10 cellular contexts compared by ENCODE assay signal in the genomic region with DNA sequence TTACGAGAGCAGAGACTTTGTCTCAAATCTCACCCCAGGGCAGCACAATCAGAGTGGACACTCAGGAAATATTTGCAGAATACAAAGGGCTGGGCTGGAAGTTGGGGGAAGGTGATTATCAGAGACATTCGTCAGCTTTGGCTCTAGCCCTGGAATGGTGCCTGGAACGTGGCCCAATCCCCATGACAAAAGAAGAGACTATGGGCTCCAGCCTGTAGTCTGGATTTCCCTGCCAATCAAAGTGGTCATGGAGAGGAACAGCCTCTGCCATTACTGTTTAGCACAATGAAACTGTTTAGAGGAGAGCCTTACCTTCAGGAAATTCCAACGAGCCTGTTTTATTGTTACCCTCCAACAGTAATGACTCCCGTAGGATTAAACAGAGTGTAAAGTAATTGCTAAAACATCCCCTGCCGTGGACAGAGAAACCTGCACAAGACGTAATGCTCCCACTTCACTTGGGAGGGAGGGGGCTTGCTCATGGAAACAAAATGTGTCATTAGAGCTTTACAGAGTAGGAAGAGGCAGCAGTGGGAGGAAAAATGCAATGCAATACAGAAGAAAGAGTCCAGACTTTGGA.
DNase-seq lines count a peak whose midpoint lies in the region; ATAC-seq and TF ChIP-seq lines count a peak whose summit lies in the region.
"Had no signal": no experiment of that assay in that cellular context is flagged by ENCODE, and none has a peak within 500 bp of the region (broad histone marks: within the 10 kb centered on the region; RNA-seq: fewer than 3 reads in every experiment).

No MANE protein-coding gene starts in this region.

- H3K4me1 ChIP-seq in mesodermal cell (ENCODE audit: control insufficient read depth, insufficient read depth, low read length, poor library complexity, severe bottlenecking) = peaks cover 7% of the 10 kb centered on the region

- no peaks in the 10 kb centered on the region for H3K36me3 ChIP-seq in mesodermal cell (ENCODE audit: control insufficient read depth, insufficient read depth, low read length)

- CTCF ChIA-PET in RWPE1 (lab: Yijun Ruan, JAX) = no interaction called here

- no peak overlapping the region for H3K4me3 ChIP-seq in mesodermal cell (ENCODE audit: extremely low read depth, insufficient read depth, low read length, poor library complexity, severe bottlenecking)

- DNase-seq in COR-L47 (lab: John Stamatoyannopoulos, UW) = peak; percentile 80
- peak; percentile 59 for DNase-seq in NCI-H1105 treated with DMSO at 0.1 percent for 48 hours (lab: John Stamatoyannopoulos, UW)
- DNase-seq in RWPE1 (ENCODE audit: low spot score) = no peak
- no peak for DNase-seq in NOMO-1 (lab: John Stamatoyannopoulos, UW; ENCODE audit: unreplicated experiment in 2 of 2)
- DNase-seq: CD4-positive, alpha-beta memory T cell; stimulated activated CD4-positive, alpha-beta T cell treated with anti-CD3 and anti-CD28 coated beads, Interleukin-2, amount 100 ng/mL, for 24 hours had no signal

- peak; percentile 25 for ATAC-seq in esophagus mucosa
- no peak for ATAC-seq in HG02642 (IDR thresholded peaks at IDR 0.05; ENCODE audit: poor library complexity, unreplicated experiment)
- no peak for ATAC-seq in HG02973 (IDR thresholded peaks at IDR 0.05; ENCODE audit: unreplicated experiment)

- WGBS in mesodermal cell (ENCODE audit: insufficient coverage in 2 of 2), 2 experiments = 18 to 35% methylated on average over 3 of the region's 7 CpGs

- no peaks in the 10 kb centered on the region for H3K9me3 ChIP-seq in mesodermal cell (ENCODE audit: control insufficient read depth, low read length)

- peak overlapping the region; percentile 49 for H3K27ac ChIP-seq in mesodermal cell (ENCODE audit: low read depth, low read length, severe bottlenecking)
- H3K27ac ChIP-seq in RWPE1 = no peak overlapping the region

- no peak for TF ChIP-seq CTCF in RWPE1 (conservative IDR thresholded peaks at IDR 0.05; ENCODE audit: low read depth)

- POLR2A ChIA-PET in RWPE1 (lab: Yijun Ruan, JAX; ENCODE audit: low non-redundant PET) = no interaction called here

Comparison
In these comparisons a context has a peak if more than half of its experiments do, and no peak if none do; other contexts are left out.
1. DNase-seq: peak in COR-L47 (single experiment) and NCI-H1105 treated with DMSO at 0.1 percent for 48 hours (single experiment); none in RWPE1 (single experiment) and NOMO-1 (0 of 2).